19 cellular contexts compared by ENCODE assay signal in genomic region chr4:178275671-178276360, GRCh38.
A peak's percentile ranks its signal among the peaks of the same experiment; 100 is the strongest.
DNase-seq lines count a peak whose midpoint lies in the region; TF ChIP-seq lines count a peak whose summit lies in the region.
"Had no signal": no experiment of that assay in that cellular context is flagged by ENCODE, and none has a peak within 500 bp of the region (broad histone marks: within the 10 kb centered on the region; RNA-seq: fewer than 3 reads in every experiment).

No MANE protein-coding gene starts in this region.

- peak; percentile 2 for TF ChIP-seq CTCF in GM10248 (IDR thresholded peaks at IDR 0.05; ENCODE audit: control extremely low read depth, extremely low read depth, low read depth, missing control alignments)
- TF ChIP-seq CTCF in CD14-positive monocyte (IDR thresholded peaks at IDR 0.05): no peak

- no peak overlapping the region for H3K4ac ChIP-seq in mesendoderm (ENCODE audit: low read depth, low read length)

- DNase-seq in GM10248 (ENCODE audit: extremely low spot score): no peak
- DNase-seq in SK-MEL-5 (ENCODE audit: low read depth, low spot score): peak; percentile 35
- DNase-seq in mesendoderm: peak; percentile 59
- no peak for DNase-seq in activated naive CD4-positive, alpha-beta T cell treated with anti-CD3 and anti-CD28 coated beads, Interleukin-2, amount 50 U/mL, for 16 hours
- no peak for DNase-seq in CD14-positive monocyte (ENCODE audit: low spot score)
- DNase-seq in activated CD4-positive, alpha-beta memory T cell treated with anti-CD3 and anti-CD28 coated beads, Interleukin-2, amount 10 ng/mL, durations not matched to agents 7 days and 5 days: no peak
- DNase-seq: activated CD4-positive, alpha-beta T cell treated with anti-CD3 and anti-CD28 coated beads for 48 hours; activated naive CD8-positive, alpha-beta T cell treated with anti-CD3 and anti-CD28 coated beads for 36 hours; activated T-cell treated with anti-CD3 and anti-CD28 coated beads, Interleukin-2, amount 50 U/mL, for 24 hours; CD4-positive, alpha-beta T cell; effector CD4-positive, alpha-beta T cell; naive thymus-derived CD8-positive, alpha-beta T cell; NCI-H1105; NCI-H446; stimulated activated naive CD8-positive, alpha-beta T cell treated with anti-CD3 and anti-CD28 coated beads, Interleukin-15, amount 100 ng/mL, for 72 hours had no signal

- no peaks in the 10 kb centered on the region for H3K36me3 Mint-ChIP-seq in CD14-positive monocyte
- H3K36me3 Mint-ChIP-seq in activated CD4-positive, alpha-beta memory T cell treated with anti-CD3 and anti-CD28 coated beads, Interleukin-2, amount 10 ng/mL, durations not matched to agents 7 days and 5 days (ENCODE audit: low read depth): no peaks in the 10 kb centered on the region
- H3K36me3 Mint-ChIP-seq: activated naive CD8-positive, alpha-beta T cell treated with anti-CD3 and anti-CD28 coated beads for 36 hours; naive thymus-derived CD8-positive, alpha-beta T cell had no signal

- H4K8ac ChIP-seq in mesendoderm (ENCODE audit: low read depth, low read length): no peak overlapping the region

- H3K4me1 Mint-ChIP-seq in CD14-positive monocyte: no peaks in the 10 kb centered on the region
- no peaks in the 10 kb centered on the region for H3K4me1 Mint-ChIP-seq in activated CD4-positive, alpha-beta memory T cell treated with anti-CD3 and anti-CD28 coated beads, Interleukin-2, amount 10 ng/mL, durations not matched to agents 7 days and 5 days
- H3K4me1 Mint-ChIP-seq: activated naive CD8-positive, alpha-beta T cell treated with anti-CD3 and anti-CD28 coated beads for 36 hours; naive thymus-derived CD8-positive, alpha-beta T cell; stimulated activated naive CD8-positive, alpha-beta T cell treated with anti-CD3 and anti-CD28 coated beads, Interleukin-15, amount 100 ng/mL, for 72 hours had no signal

- H3K4me3 Mint-ChIP-seq in CD14-positive monocyte: no peak overlapping the region
- H3K4me3 Mint-ChIP-seq in activated CD4-positive, alpha-beta memory T cell treated with anti-CD3 and anti-CD28 coated beads, Interleukin-2, amount 10 ng/mL, durations not matched to agents 7 days and 5 days: no peak overlapping the region
- H3K4me3 Mint-ChIP-seq: activated naive CD8-positive, alpha-beta T cell treated with anti-CD3 and anti-CD28 coated beads for 36 hours; activated T-cell treated with anti-CD3 and anti-CD28 coated beads, Interleukin-2, amount 50 U/mL, for 24 hours; CD4-positive, alpha-beta T cell; naive thymus-derived CD8-positive, alpha-beta T cell; stimulated activated naive CD8-positive, alpha-beta T cell treated with anti-CD3 and anti-CD28 coated beads, Interleukin-15, amount 100 ng/mL, for 72 hours; T-helper 1 cell treated with Interleukin-12 subunit alpha and Interleukin-12 subunit beta and Interleukin-4 antibody, amounts not matched to agents 30 μg/mL and 1 μg/mL, for 36 hours had no signal

- TF ChIP-seq EP300 in Ishikawa (IDR thresholded peaks at IDR 0.05; ENCODE audit: borderline replicate concordance): no peak

- no peaks in the 10 kb centered on the region for H3K79me1 ChIP-seq in mesendoderm (ENCODE audit: low read length)

- no peaks in the 10 kb centered on the region for H3K4me1 ChIP-seq in mesendoderm (ENCODE audit: control insufficient read depth, low read depth, low read length)
- H3K4me1 ChIP-seq: prostate gland had no signal

- H4K5ac ChIP-seq in mesendoderm (ENCODE audit: low read length): no peak overlapping the region

- H3K27ac Mint-ChIP-seq in CD14-positive monocyte: no peak overlapping the region
- H3K27ac Mint-ChIP-seq in activated CD4-positive, alpha-beta memory T cell treated with anti-CD3 and anti-CD28 coated beads, Interleukin-2, amount 10 ng/mL, durations not matched to agents 7 days and 5 days: no peak overlapping the region
- H3K27ac Mint-ChIP-seq: activated naive CD8-positive, alpha-beta T cell treated with anti-CD3 and anti-CD28 coated beads for 36 hours; activated T-cell treated with anti-CD3 and anti-CD28 coated beads, Interleukin-2, amount 50 U/mL, for 24 hours; CD4-positive, alpha-beta T cell; naive thymus-derived CD8-positive, alpha-beta T cell; T-helper 1 cell treated with Interleukin-12 subunit alpha and Interleukin-12 subunit beta and Interleukin-4 antibody, amounts not matched to agents 30 μg/mL and 1 μg/mL, for 36 hours had no signal

- in situ Hi-C loops in SK-MEL-5 (cut with HindIII; ENCODE audit: low pct_unique_long_range_greater_than_20kb, low sequenced_read_pairs): no loop called here

- no peak overlapping the region for H3K18ac ChIP-seq in mesendoderm (ENCODE audit: low read length)

- CTCF ChIA-PET in GM10248 (lab: Yijun Ruan, JAX): interaction anchor here (1.1 to 2.1 kb wide), 4 partner anchors 8 to 30 kb away, joined by 3 to 7 read pairs (median 3); no protein-coding TSS in a partner anchor
- CTCF ChIA-PET in activated CD4-positive, alpha-beta memory T cell treated with anti-CD3 and anti-CD28 coated beads, Interleukin-2, amount 10 ng/mL, durations not matched to agents 7 days and 5 days (lab: Charles Lee): no interaction called here

- H2AK5ac ChIP-seq in mesendoderm (ENCODE audit: low read length): no peak overlapping the region

- H3K9ac ChIP-seq in mesendoderm (ENCODE audit: low read length): no peak overlapping the region

- H3K4me2 ChIP-seq in mesendoderm (ENCODE audit: low read length): no peak overlapping the region

- peaks cover 0 to 11% (median 5%) of the 10 kb centered on the region in 7 donors for H3K9me3 Mint-ChIP-seq in CD14-positive monocyte
- H3K9me3 Mint-ChIP-seq in activated CD4-positive, alpha-beta memory T cell treated with anti-CD3 and anti-CD28 coated beads, Interleukin-2, amount 10 ng/mL, durations not matched to agents 7 days and 5 days: peaks cover 3% of the 10 kb centered on the region
- H3K9me3 Mint-ChIP-seq: activated naive CD8-positive, alpha-beta T cell treated with anti-CD3 and anti-CD28 coated beads for 36 hours; T-helper 1 cell treated with Interleukin-12 subunit alpha and Interleukin-12 subunit beta and Interleukin-4 antibody, amounts not matched to agents 30 μg/mL and 1 μg/mL, for 36 hours had no signal

- no peaks in the 10 kb centered on the region for H3K79me2 ChIP-seq in mesendoderm (ENCODE audit: control insufficient read depth, insufficient read depth, low read length)

- H3K27me3 Mint-ChIP-seq in CD14-positive monocyte (ENCODE audit: low read depth in 3 of 3): no peaks in the 10 kb centered on the region
- no peaks in the 10 kb centered on the region for H3K27me3 Mint-ChIP-seq in activated CD4-positive, alpha-beta memory T cell treated with anti-CD3 and anti-CD28 coated beads, Interleukin-2, amount 10 ng/mL, durations not matched to agents 7 days and 5 days
- H3K27me3 Mint-ChIP-seq: activated naive CD8-positive, alpha-beta T cell treated with anti-CD3 and anti-CD28 coated beads for 36 hours; activated T-cell treated with anti-CD3 and anti-CD28 coated beads, Interleukin-2, amount 50 U/mL, for 24 hours; CD4-positive, alpha-beta T cell; naive thymus-derived CD8-positive, alpha-beta T cell; stimulated activated naive CD8-positive, alpha-beta T cell treated with anti-CD3 and anti-CD28 coated beads, Interleukin-15, amount 100 ng/mL, for 72 hours had no signal

- TF ChIP-seq RAD21 in Ishikawa (IDR thresholded peaks at IDR 0.05; ENCODE audit: low read depth): peak; percentile 41

- H3K4me3 ChIP-seq in mesendoderm (ENCODE audit: low read length): no peak overlapping the region
- H3K4me3 ChIP-seq: lung, prostate gland had no signal

- H3K27ac ChIP-seq in mesendoderm (ENCODE audit: low read depth, low read length): no peak overlapping the region
- H3K27ac ChIP-seq: prostate gland had no signal

- H2BK120ac ChIP-seq in mesendoderm (ENCODE audit: low read depth, low read length): no peak overlapping the region

- no peaks in the 10 kb centered on the region for H3K27me3 ChIP-seq in mesendoderm (ENCODE audit: insufficient read depth, low read length, poor library complexity)

- H3K36me3 ChIP-seq in mesendoderm (ENCODE audit: control insufficient read depth, insufficient read depth, low read length): no peaks in the 10 kb centered on the region
- H3K36me3 ChIP-seq: prostate gland had no signal

- H3K23ac ChIP-seq in mesendoderm (ENCODE audit: low read length): no peak overlapping the region

- H2BK5ac ChIP-seq in mesendoderm (ENCODE audit: low read length): no peak overlapping the region

- WGBS in mesendoderm (ENCODE audit: extremely low coverage, insufficient coverage, low lambda C conversion rate): no CpG with 5 or more reads among the region's 5 CpGs

- POLR2A ChIA-PET in GM10248 (lab: Yijun Ruan, JAX): no interaction called here
- POLR2A ChIA-PET in activated CD4-positive, alpha-beta memory T cell treated with anti-CD3 and anti-CD28 coated beads, Interleukin-2, amount 10 ng/mL, durations not matched to agents 7 days and 5 days (lab: Charles Lee): no interaction called here

- no peak overlapping the region for H3K56ac ChIP-seq in mesendoderm (ENCODE audit: low read length)

- intact Hi-C loops in CD14-positive monocyte (cut with micrococcal nuclease): no loop called here

- H2BK15ac ChIP-seq in mesendoderm (replicated peaks; ENCODE audit: low read depth): no peak overlapping the region

TF ChIP-seq in Ishikawa, 13 proteins besides CTCF, POLR2A, EP300 and RAD21 (continues in another document):
- TF ChIP-seq CEBPB (IDR thresholded peaks at IDR 0.05) (no peak), TAF1 (IDR thresholded peaks at IDR 0.05; ENCODE audit: low read depth) (no peak), ZBTB7A (IDR thresholded peaks at IDR 0.05; ENCODE audit: low read depth) (no peak), TEAD4 (IDR thresholded peaks at IDR 0.05) (no peak), CREB1 (IDR thresholded peaks at IDR 0.05; ENCODE audit: low read depth) (no peak), MAX (IDR thresholded peaks at IDR 0.05) (no peak)

Comparison
In these comparisons a context has a peak if more than half of its experiments do, and no peak if none do; other contexts are left out.
1. DNase-seq: peak in SK-MEL-5 (single experiment) and mesendoderm (single experiment); none in GM10248 (single experiment), activated naive CD4-positive, alpha-beta T cell treated with anti-CD3 and anti-CD28 coated beads, Interleukin-2, amount 50 U/mL, for 16 hours (single experiment), CD14-positive monocyte (single experiment) and activated CD4-positive, alpha-beta memory T cell treated with anti-CD3 and anti-CD28 coated beads, Interleukin-2, amount 10 ng/mL, durations not matched to agents 7 days and 5 days (single experiment).